In genomic region chr4:143184503-143185252, GRCh38 we compare ENCODE assay signal across 1 cellular context.
A peak's percentile ranks its signal among the peaks of the same experiment; 100 is the strongest.
TF ChIP-seq lines count a peak whose summit lies in the region.

Gene USP38 (plus strand): TSS chr4:143184917. CDS start chr4:143185451, 534 bp downstream.

TF ChIP-seq in HEK293, 187 proteins besides CTCF, POLR2A, EP300 and RAD21 (continued from another document and continues in another):
- TF ChIP-seq SCRT2 (tag by site-specific recombination; IDR thresholded peaks at IDR 0.05) (no peak), ZNF133 (tag by site-specific recombination; IDR thresholded peaks at IDR 0.05) (no peak), ZNF670 (tag by site-specific recombination; IDR thresholded peaks at IDR 0.05; ENCODE audit: low read depth) (no peak), ZFHX2 (tag by site-specific recombination; conservative IDR thresholded peaks at IDR 0.05) (peak; percentile 77), ZNF561 (tag by site-specific recombination; IDR thresholded peaks at IDR 0.05; ENCODE audit: borderline replicate concordance) (no peak), ZEB2 (tag by site-specific recombination; IDR thresholded peaks at IDR 0.05) (0 out of 2 replicates have a peak, but pooled peaks have one; percentile 27), TCF7L2 (IDR thresholded peaks at IDR 0.05; ENCODE audit: borderline replicate concordance, low read depth, low read length) (no peak), ZNF514 (tag by site-specific recombination; IDR thresholded peaks at IDR 0.05) (no peak), ZNF488 (tag by site-specific recombination; IDR thresholded peaks at IDR 0.05) (no peak), ZNF114 (tag by site-specific recombination; IDR thresholded peaks at IDR 0.05) (no peak), ZNF211 (tag by site-specific recombination; IDR thresholded peaks at IDR 0.05; ENCODE audit: low read depth) (no peak), ZFP3 (tag by site-specific recombination; IDR thresholded peaks at IDR 0.05; ENCODE audit: low read depth) (no peak), ZNF112 (tag by site-specific recombination; IDR thresholded peaks at IDR 0.05) (no peak), MYNN (tag by site-specific recombination; IDR thresholded peaks at IDR 0.05; ENCODE audit: borderline replicate concordance) (no peak), ZNF184 (tag by site-specific recombination; IDR thresholded peaks at IDR 0.05) (no peak), SALL2 (tag by site-specific recombination; IDR thresholded peaks at IDR 0.05; ENCODE audit: borderline replicate concordance) (no peak), ZNF530 (tag by site-specific recombination; IDR thresholded peaks at IDR 0.05; ENCODE audit: low read depth) (no peak), ZNF548 (tag by site-specific recombination; IDR thresholded peaks at IDR 0.05) (no peak), ZNF596 (tag by site-specific recombination; IDR thresholded peaks at IDR 0.05) (no peak), ZFP41 (tag by site-specific recombination; IDR thresholded peaks at IDR 0.05; ENCODE audit: borderline replicate concordance) (no peak), WT1 (tag by site-specific recombination; IDR thresholded peaks at IDR 0.05) (peak; percentile 71), ZNF292 (tag by site-specific recombination; IDR thresholded peaks at IDR 0.05; ENCODE audit: borderline replicate concordance, low read depth) (no peak), ZNF366 (tag by site-specific recombination; conservative IDR thresholded peaks at IDR 0.05) (peak; percentile 87), SCRT1 (tag by site-specific recombination; IDR thresholded peaks at IDR 0.05; ENCODE audit: borderline replicate concordance) (no peak), ZNF354C (tag by site-specific recombination; IDR thresholded peaks at IDR 0.05; ENCODE audit: borderline replicate concordance, low read depth) (no peak), EGR2 (tag by site-specific recombination; IDR thresholded peaks at IDR 0.05; ENCODE audit: low read depth) (peak; percentile 81), ZNF302 (tag by site-specific recombination; IDR thresholded peaks at IDR 0.05; ENCODE audit: low read depth) (no peak), SP7 (tag by site-specific recombination; IDR thresholded peaks at IDR 0.05) (peak; percentile 44; the same call in 1 of the 2 replicates), BCL6B (tag by site-specific recombination; IDR thresholded peaks at IDR 0.05) (no peak), ZNF571 (tag by site-specific recombination; IDR thresholded peaks at IDR 0.05) (no peak), ZNF132 (tag by site-specific recombination; IDR thresholded peaks at IDR 0.05; ENCODE audit: borderline replicate concordance) (no peak), IKZF3 (tag by site-specific recombination; IDR thresholded peaks at IDR 0.05) (peak; percentile 95), ZNF157 (tag by site-specific recombination; IDR thresholded peaks at IDR 0.05) (no peak), ZNF580 (tag by site-specific recombination; IDR thresholded peaks at IDR 0.05) (no peak), ZNF146 (tag by site-specific recombination; IDR thresholded peaks at IDR 0.05) (no peak), SETDB1 (IDR thresholded peaks at IDR 0.05; ENCODE audit: insufficient read length, low read length) (no peak), ZNF274 (IDR thresholded peaks at IDR 0.05; ENCODE audit: low read length) (no peak), ZNF274 (tag by site-specific recombination; IDR thresholded peaks at IDR 0.05; ENCODE audit: borderline replicate concordance) (no peak), ZNF654 (tag by site-specific recombination; IDR thresholded peaks at IDR 0.05; ENCODE audit: low read depth) (no peak), ZNF621 (tag by site-specific recombination; IDR thresholded peaks at IDR 0.05) (no peak), ZNF626 (tag by site-specific recombination; IDR thresholded peaks at IDR 0.05) (no peak), KLF7 (tag by site-specific recombination; IDR thresholded peaks at IDR 0.05; ENCODE audit: borderline replicate concordance) (no peak), ZNF416 (tag by site-specific recombination; IDR thresholded peaks at IDR 0.05) (no peak), HOXC10 (CRISPR knock-in tag; IDR thresholded peaks at IDR 0.05) (no peak), ZNF266 (tag by site-specific recombination; IDR thresholded peaks at IDR 0.05; ENCODE audit: low read depth) (no peak), ZNF843 (tag by site-specific recombination; IDR thresholded peaks at IDR 0.05) (no peak), ZBTB26 (tag by site-specific recombination; optimal IDR thresholded peaks at IDR 0.05) (peak; percentile 64), ZBTB17 (tag by site-specific recombination; IDR thresholded peaks at IDR 0.05) (peak; percentile 65; the same call in 1 of the 2 replicates), REPIN1 (tag by site-specific recombination; IDR thresholded peaks at IDR 0.05; ENCODE audit: low read depth) (no peak), ZNF768 (tag by site-specific recombination; IDR thresholded peaks at IDR 0.05) (no peak), ZNF658 (tag by site-specific recombination; IDR thresholded peaks at IDR 0.05) (no peak), ZNF529 (tag by site-specific recombination; IDR thresholded peaks at IDR 0.05; ENCODE audit: insufficient replicate concordance) (no peak), ZSCAN30 (tag by site-specific recombination; IDR thresholded peaks at IDR 0.05) (peak; percentile 33; the same call in 1 of the 2 replicates), HOXA7 (CRISPR knock-in tag; IDR thresholded peaks at IDR 0.05; ENCODE audit: borderline replicate concordance) (no peak)
- TF ChIP-seq, protein P1, sequence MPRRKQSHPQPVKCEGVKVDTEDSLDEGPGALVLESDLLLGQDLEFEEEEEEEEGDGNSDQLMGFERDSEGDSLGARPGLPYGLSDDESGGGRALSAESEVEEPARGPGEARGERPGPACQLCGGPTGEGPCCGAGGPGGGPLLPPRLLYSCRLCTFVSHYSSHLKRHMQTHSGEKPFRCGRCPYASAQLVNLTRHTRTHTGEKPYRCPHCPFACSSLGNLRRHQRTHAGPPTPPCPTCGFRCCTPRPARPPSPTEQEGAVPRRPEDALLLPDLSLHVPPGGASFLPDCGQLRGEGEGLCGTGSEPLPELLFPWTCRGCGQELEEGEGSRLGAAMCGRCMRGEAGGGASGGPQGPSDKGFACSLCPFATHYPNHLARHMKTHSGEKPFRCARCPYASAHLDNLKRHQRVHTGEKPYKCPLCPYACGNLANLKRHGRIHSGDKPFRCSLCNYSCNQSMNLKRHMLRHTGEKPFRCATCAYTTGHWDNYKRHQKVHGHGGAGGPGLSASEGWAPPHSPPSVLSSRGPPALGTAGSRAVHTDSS (tag by site-specific recombination; IDR thresholded peaks at IDR 0.05), result no peak
- TF ChIP-seq, protein P2, sequence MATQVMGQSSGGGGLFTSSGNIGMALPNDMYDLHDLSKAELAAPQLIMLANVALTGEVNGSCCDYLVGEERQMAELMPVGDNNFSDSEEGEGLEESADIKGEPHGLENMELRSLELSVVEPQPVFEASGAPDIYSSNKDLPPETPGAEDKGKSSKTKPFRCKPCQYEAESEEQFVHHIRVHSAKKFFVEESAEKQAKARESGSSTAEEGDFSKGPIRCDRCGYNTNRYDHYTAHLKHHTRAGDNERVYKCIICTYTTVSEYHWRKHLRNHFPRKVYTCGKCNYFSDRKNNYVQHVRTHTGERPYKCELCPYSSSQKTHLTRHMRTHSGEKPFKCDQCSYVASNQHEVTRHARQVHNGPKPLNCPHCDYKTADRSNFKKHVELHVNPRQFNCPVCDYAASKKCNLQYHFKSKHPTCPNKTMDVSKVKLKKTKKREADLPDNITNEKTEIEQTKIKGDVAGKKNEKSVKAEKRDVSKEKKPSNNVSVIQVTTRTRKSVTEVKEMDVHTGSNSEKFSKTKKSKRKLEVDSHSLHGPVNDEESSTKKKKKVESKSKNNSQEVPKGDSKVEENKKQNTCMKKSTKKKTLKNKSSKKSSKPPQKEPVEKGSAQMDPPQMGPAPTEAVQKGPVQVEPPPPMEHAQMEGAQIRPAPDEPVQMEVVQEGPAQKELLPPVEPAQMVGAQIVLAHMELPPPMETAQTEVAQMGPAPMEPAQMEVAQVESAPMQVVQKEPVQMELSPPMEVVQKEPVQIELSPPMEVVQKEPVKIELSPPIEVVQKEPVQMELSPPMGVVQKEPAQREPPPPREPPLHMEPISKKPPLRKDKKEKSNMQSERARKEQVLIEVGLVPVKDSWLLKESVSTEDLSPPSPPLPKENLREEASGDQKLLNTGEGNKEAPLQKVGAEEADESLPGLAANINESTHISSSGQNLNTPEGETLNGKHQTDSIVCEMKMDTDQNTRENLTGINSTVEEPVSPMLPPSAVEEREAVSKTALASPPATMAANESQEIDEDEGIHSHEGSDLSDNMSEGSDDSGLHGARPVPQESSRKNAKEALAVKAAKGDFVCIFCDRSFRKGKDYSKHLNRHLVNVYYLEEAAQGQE (tag by site-specific recombination; IDR thresholded peaks at IDR 0.05), result no peak
- TF ChIP-seq, protein P3, sequence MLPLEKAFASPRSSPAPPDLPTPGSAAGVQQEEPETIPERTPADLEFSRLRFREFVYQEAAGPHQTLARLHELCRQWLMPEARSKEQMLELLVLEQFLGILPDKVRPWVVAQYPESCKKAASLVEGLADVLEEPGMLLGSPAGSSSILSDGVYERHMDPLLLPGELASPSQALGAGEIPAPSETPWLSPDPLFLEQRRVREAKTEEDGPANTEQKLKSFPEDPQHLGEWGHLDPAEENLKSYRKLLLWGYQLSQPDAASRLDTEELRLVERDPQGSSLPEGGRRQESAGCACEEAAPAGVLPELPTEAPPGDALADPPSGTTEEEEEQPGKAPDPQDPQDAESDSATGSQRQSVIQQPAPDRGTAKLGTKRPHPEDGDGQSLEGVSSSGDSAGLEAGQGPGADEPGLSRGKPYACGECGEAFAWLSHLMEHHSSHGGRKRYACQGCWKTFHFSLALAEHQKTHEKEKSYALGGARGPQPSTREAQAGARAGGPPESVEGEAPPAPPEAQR (tag by site-specific recombination; IDR thresholded peaks at IDR 0.05), result no peak
- TF ChIP-seq, protein P4, sequence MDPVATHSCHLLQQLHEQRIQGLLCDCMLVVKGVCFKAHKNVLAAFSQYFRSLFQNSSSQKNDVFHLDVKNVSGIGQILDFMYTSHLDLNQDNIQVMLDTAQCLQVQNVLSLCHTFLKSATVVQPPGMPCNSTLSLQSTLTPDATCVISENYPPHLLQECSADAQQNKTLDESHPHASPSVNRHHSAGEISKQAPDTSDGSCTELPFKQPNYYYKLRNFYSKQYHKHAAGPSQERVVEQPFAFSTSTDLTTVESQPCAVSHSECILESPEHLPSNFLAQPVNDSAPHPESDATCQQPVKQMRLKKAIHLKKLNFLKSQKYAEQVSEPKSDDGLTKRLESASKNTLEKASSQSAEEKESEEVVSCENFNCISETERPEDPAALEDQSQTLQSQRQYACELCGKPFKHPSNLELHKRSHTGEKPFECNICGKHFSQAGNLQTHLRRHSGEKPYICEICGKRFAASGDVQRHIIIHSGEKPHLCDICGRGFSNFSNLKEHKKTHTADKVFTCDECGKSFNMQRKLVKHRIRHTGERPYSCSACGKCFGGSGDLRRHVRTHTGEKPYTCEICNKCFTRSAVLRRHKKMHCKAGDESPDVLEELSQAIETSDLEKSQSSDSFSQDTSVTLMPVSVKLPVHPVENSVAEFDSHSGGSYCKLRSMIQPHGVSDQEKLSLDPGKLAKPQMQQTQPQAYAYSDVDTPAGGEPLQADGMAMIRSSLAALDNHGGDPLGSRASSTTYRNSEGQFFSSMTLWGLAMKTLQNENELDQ (tag by site-specific recombination; IDR thresholded peaks at IDR 0.05; ENCODE audit: low read depth), result no peak
- TF ChIP-seq, protein P5, sequence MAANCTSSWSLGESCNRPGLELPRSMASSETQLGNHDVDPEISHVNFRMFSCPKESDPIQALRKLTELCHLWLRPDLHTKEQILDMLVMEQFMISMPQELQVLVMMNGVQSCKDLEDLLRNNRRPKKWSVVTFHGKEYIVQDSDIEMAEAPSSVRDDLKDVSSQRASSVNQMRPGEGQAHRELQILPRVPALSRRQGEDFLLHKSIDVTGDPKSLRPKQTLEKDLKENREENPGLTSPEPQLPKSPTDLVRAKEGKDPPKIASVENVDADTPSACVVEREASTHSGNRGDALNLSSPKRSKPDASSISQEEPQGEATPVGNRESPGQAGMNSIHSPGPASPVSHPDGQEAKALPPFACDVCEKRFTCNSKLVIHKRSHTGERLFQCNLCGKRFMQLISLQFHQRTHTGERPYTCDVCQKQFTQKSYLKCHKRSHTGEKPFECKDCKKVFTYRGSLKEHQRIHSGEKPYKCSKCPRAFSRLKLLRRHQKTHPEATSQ (tag by site-specific recombination; IDR thresholded peaks at IDR 0.05), result no peak
- TF ChIP-seq, protein P6, sequence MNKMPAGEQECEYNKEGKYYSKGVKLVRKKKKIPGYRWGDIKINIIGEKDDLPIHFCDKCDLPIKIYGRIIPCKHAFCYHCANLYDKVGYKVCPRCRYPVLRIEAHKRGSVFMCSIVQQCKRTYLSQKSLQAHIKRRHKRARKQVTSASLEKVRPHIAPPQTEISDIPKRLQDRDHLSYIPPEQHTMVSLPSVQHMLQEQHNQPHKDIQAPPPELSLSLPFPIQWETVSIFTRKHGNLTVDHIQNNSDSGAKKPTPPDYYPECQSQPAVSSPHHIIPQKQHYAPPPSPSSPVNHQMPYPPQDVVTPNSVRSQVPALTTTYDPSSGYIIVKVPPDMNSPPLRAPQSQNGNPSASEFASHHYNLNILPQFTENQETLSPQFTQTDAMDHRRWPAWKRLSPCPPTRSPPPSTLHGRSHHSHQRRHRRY (tag by site-specific recombination; IDR thresholded peaks at IDR 0.05), result no peak
